In genomic region chr12:93379432-93380308, GRCh38 we compare ENCODE assay signal across 8 cellular contexts. TPM values are rescaled to one million over a fixed set of nuclear protein-coding genes. Genes with fewer than 3 reads are reported as not detected.
DNase-seq lines count a peak whose midpoint lies in the region; ATAC-seq and TF ChIP-seq lines count a peak whose summit lies in the region.

No MANE protein-coding gene starts in this region.

- WGBS in urinary bladder = 6% methylated on average over 7 of the region's 7 CpGs

- CTCF ChIA-PET in MCF 10A (lab: Yijun Ruan, JAX) = interaction anchor here (0.5 to 6.7 kb wide), 22 partner anchors 10 to 473 kb away, joined by 3 to 64 read pairs (median 6); no protein-coding TSS in a partner anchor

- no peak for TF ChIP-seq CTCF in MCF 10A (IDR thresholded peaks at IDR 0.05; ENCODE audit: unreplicated experiment)

- H3K4me3 Mint-ChIP-seq in MCF 10A (ENCODE audit: unreplicated experiment) = peak overlapping the region; percentile 98
- peak overlapping the region; percentile 100 for H3K4me3 Mint-ChIP-seq in memory B cell

- ATAC-seq in memory B cell (ENCODE audit: low read depth) = no peak

- peak overlapping the region; percentile 43 for H3K27ac ChIP-seq in urinary bladder (ENCODE audit: low read depth)

- POLR2A ChIA-PET in MCF 10A (lab: Yijun Ruan, JAX) = interaction anchor here (0.6 to 6.1 kb wide), 25 partner anchors 49 to 1181 kb away, joined by 3 to 53 read pairs (median 3); partner anchors contain the start of genes CEP83 and EEA1

- peak overlapping the region; percentile 98 for H3K4me3 ChIP-seq in urinary bladder (ENCODE audit: low read depth, low read length)

- H3K4me1 ChIP-seq in urinary bladder (ENCODE audit: insufficient read depth) = no peaks in the 10 kb centered on the region

- intact Hi-C loops in MCF 10A (cut with micrococcal nuclease) = loop anchor here (1.0 to 5.0 kb wide), 6 partner anchors 137 to 452 kb away; partner anchors contain the start of gene EEA1

- DNase-seq in COR-L47 (lab: John Stamatoyannopoulos, UW) (peak; percentile 2), Kasumi-1 (lab: John Stamatoyannopoulos, UW) (peak; percentile 36 to 47), MCF 10A (ENCODE audit: unreplicated experiment) (peak; percentile 38), memory B cell (ENCODE audit: low spot score in 2 of 2) (no peak), ureter (ENCODE audit: low spot score) (no peak)
- DNase-seq in activated effector memory CD4-positive, alpha-beta T cell treated with Interleukin-2 at 50 U/mL for 16 hours = no peak
- DNase-seq in stimulated activated CD4-positive, alpha-beta T cell treated with anti-CD3 and anti-CD28 coated beads, Interleukin-4, amount 100 ng/mL, for 24 hours = no peak

- TSS peak; percentile 52 for BruUV-seq in MCF 10A (replicated peaks; lab: Mats Ljungman, UMichigan)

- H3K27me3 Mint-ChIP-seq in MCF 10A (ENCODE audit: insufficient read depth, unreplicated experiment) (no peaks in the 10 kb centered on the region), memory B cell (no peaks in the 10 kb centered on the region)

- H3K4me1 Mint-ChIP-seq in MCF 10A (ENCODE audit: insufficient read depth, unreplicated experiment) (peaks cover 24% of the 10 kb centered on the region), memory B cell (peaks cover 26% of the 10 kb centered on the region)

- H3K27ac Mint-ChIP-seq in MCF 10A (ENCODE audit: low read depth, unreplicated experiment) (peak overlapping the region; percentile 50), memory B cell (peak overlapping the region; percentile 98)

- H3K36me3 ChIP-seq in urinary bladder (ENCODE audit: insufficient read depth) = no peaks in the 10 kb centered on the region

- H3K9me3 Mint-ChIP-seq in MCF 10A (ENCODE audit: unreplicated experiment) (no peaks in the 10 kb centered on the region), memory B cell (no peaks in the 10 kb centered on the region)

- H3K36me3 Mint-ChIP-seq in MCF 10A (ENCODE audit: insufficient read depth, unreplicated experiment) = peaks cover 9% of the 10 kb centered on the region
- H3K36me3 Mint-ChIP-seq in memory B cell = peaks cover 2% of the 10 kb centered on the region

RNA-seq across cellular contexts. Expression of gene NUDT4, which starts 1.9 kb away (rescaled TPM):
- total RNA-seq in MCF 10A (2022) (79.8 and 91.0 TPM in 2 replicates), urinary bladder (103 TPM), ureter (113 TPM)
- 46.4 TPM for polyA plus RNA-seq in urinary bladder

Comparison
In these comparisons a context has a peak if more than half of its experiments do, and no peak if none do; other contexts are left out.
1. DNase-seq: peak in COR-L47 (single experiment), Kasumi-1 (2 of 2) and MCF 10A (single experiment); none in memory B cell (0 of 2), activated effector memory CD4-positive, alpha-beta T cell treated with Interleukin-2 at 50 U/mL for 16 hours (single experiment), stimulated activated CD4-positive, alpha-beta T cell treated with anti-CD3 and anti-CD28 coated beads, Interleukin-4, amount 100 ng/mL, for 24 hours (single experiment) and ureter (single experiment).